13 cellular contexts compared by ENCODE assay signal in genomic region chr2:215880970-215881369, GRCh38.
DNase-seq lines count a peak whose midpoint lies in the region; ATAC-seq, FAIRE-seq and TF ChIP-seq lines count a peak whose summit lies in the region.
"Had no signal": no experiment of that assay in that cellular context is flagged by ENCODE, and none has a peak within 500 bp of the region (broad histone marks: within the 10 kb centered on the region; RNA-seq: fewer than 3 reads in every experiment).

No MANE protein-coding gene starts in this region.

- H3K4me2 ChIP-seq in HepG2 (ENCODE audit: low read depth, low read length) = no peak overlapping the region

- FAIRE-seq in HepG2 (lab: Jason Lieb, UNC) = no peak
- FAIRE-seq: keratinocyte had no signal

- peak overlapping the region; percentile 2 for H3K27ac Mint-ChIP-seq in type B pancreatic cell
- H3K27ac Mint-ChIP-seq: activated T-helper 17 cell treated with anti-CD3 and anti-CD28 coated beads, Interleukin-2, amount 50 U/mL, for 72 hours; T-helper 1 cell treated with Interleukin-12 subunit alpha and Interleukin-12 subunit beta and Interleukin-4 antibody, amounts not matched to agents 30 μg/mL and 1 μg/mL, for 36 hours had no signal

- H3K4me1 ChIP-seq in HepG2 (ENCODE audit: insufficient read depth, low read length) (peaks cover 53% of the 10 kb centered on the region), right lobe of liver (no peaks in the 10 kb centered on the region), tibial nerve (peaks cover 0 to 32% (median 11%) of the 10 kb centered on the region in 4 donors)

- 80% methylated on average over 4 of the region's 4 CpGs for WGBS in HepG2 (ENCODE audit: low lambda C conversion rate)
- WGBS in right lobe of liver (ENCODE audit: insufficient coverage, low coverage, low lambda C conversion rate, missing lambda C conversion rate) = 66% methylated on average over 4 of the region's 4 CpGs
- 40 to 57% methylated on average over 4 of the region's 4 CpGs for WGBS in tibial nerve, 2 donors

- TF ChIP-seq CTCF in HepG2 (CRISPR knock-in tag; IDR thresholded peaks at IDR 0.05) (no peak), right lobe of liver (IDR thresholded peaks at IDR 0.05) (no peak), type B pancreatic cell (conservative IDR thresholded peaks at IDR 0.05) (no peak), tibial nerve (IDR thresholded peaks at IDR 0.05) (no peak)

- TF ChIP-seq RAD21 in HepG2 (CRISPR knock-in tag; IDR thresholded peaks at IDR 0.05) = no peak

- TF ChIP-seq POLR2A in HepG2 (IDR thresholded peaks at IDR 0.05; ENCODE audit: insufficient read depth in 1 of 2, low read depth in 2 of 2, low read length in 2 of 2) (no peak), right lobe of liver (IDR thresholded peaks at IDR 0.05) (no peak), tibial nerve (IDR thresholded peaks at IDR 0.05) (no peak)

- H2AFZ ChIP-seq in HepG2 (ENCODE audit: low read length) = no peak overlapping the region

- H3K79me2 ChIP-seq in HepG2 (ENCODE audit: insufficient read depth, low read length) = no peaks in the 10 kb centered on the region

- H3K27me3 Mint-ChIP-seq in type B pancreatic cell = no peaks in the 10 kb centered on the region

- H3K9ac ChIP-seq in HepG2 (ENCODE audit: insufficient read depth, low read depth, low read length) = no peak overlapping the region

- H3K36me3 ChIP-seq in HepG2 (replicated peaks in 1 of 2; ENCODE audit: control insufficient read depth in 1 of 2, insufficient read depth in 2 of 2, low read length in 2 of 2) (no peaks in the 10 kb centered on the region), right lobe of liver (no peaks in the 10 kb centered on the region), tibial nerve (no peaks in the 10 kb centered on the region)

- CTCF ChIA-PET in HepG2 (lab: Yijun Ruan, JAX; ENCODE audit: low intra/inter-chr PET ratio, low total read pairs) = no interaction called here
- CTCF ChIA-PET in HEK293T (lab: Yijun Ruan, JAX) = interaction anchor here (0.6 kb wide), 1 partner anchor 1366 kb away, joined by 4 read pairs; no protein-coding TSS in a partner anchor

- intact Hi-C loops in HepG2 (cut with micrococcal nuclease; ENCODE audit: unreplicated experiment) = no loop called here
- intact Hi-C loops in right lobe of liver (cut with DNase I) = no loop called here

- no peak overlapping the region for H3K27ac ChIP-seq in HepG2 (ENCODE audit: extremely low read length, insufficient read depth, low read length)
- no peak overlapping the region for H3K27ac ChIP-seq in right lobe of liver
- peak overlapping the region in 1 of 4 donors; percentile 12 for H3K27ac ChIP-seq in tibial nerve

- no peak overlapping the region for H3K4me3 Mint-ChIP-seq in type B pancreatic cell
- H3K4me3 Mint-ChIP-seq: activated T-helper 17 cell treated with anti-CD3 and anti-CD28 coated beads, Interleukin-2, amount 50 U/mL, for 72 hours; T-helper 1 cell treated with Interleukin-12 subunit alpha and Interleukin-12 subunit beta and Interleukin-4 antibody, amounts not matched to agents 30 μg/mL and 1 μg/mL, for 36 hours had no signal

- no peaks in the 10 kb centered on the region for H4K20me1 ChIP-seq in HepG2 (ENCODE audit: insufficient read depth, low read length)

- peaks cover 8% of the 10 kb centered on the region; the same call in 1 of the 2 replicates for H3K9me3 ChIP-seq in HepG2 (ENCODE audit: low read length)
- H3K9me3 ChIP-seq in right lobe of liver = no peaks in the 10 kb centered on the region
- no peaks in the 10 kb centered on the region for H3K9me3 ChIP-seq in tibial nerve

- POLR2A ChIA-PET in HepG2 (lab: Yijun Ruan, JAX) (no interaction called here), HEK293T (lab: Yijun Ruan, JAX) (no interaction called here)

- DNase-seq in HepG2 (ENCODE audit: low spot score) = no peak
- DNase-seq in right lobe of liver = no peak
- peak; percentile 14 for DNase-seq in NCI-H2171 (lab: John Stamatoyannopoulos, UW)
- DNase-seq in type B pancreatic cell (ENCODE audit: extremely low spot score, unreplicated experiment) = no peak
- no peak for DNase-seq in tibial nerve (ENCODE audit: low spot score in 2 of 2)
- no peak for DNase-seq in stimulated activated naive CD4-positive, alpha-beta T cell treated with Interleukin-2 at 50 U/mL for 16 hours (lab: John Stamatoyannopoulos, UW)
- no peak for DNase-seq in HEK293T (ENCODE audit: extremely low spot score)
- DNase-seq: effector CD4-positive, alpha-beta T cell; NCI-H1105 had no signal

- H3K9me3 Mint-ChIP-seq in type B pancreatic cell = peaks cover 17% of the 10 kb centered on the region
- H3K9me3 Mint-ChIP-seq: activated T-helper 17 cell treated with anti-CD3 and anti-CD28 coated beads, Interleukin-2, amount 50 U/mL, for 72 hours; T-helper 1 cell treated with Interleukin-12 subunit alpha and Interleukin-12 subunit beta and Interleukin-4 antibody, amounts not matched to agents 30 μg/mL and 1 μg/mL, for 36 hours had no signal

- in situ Hi-C loops in HepG2 (cut with HindIII; ENCODE audit: extremely low pct_ligation_motif_present, low pct_unique_long_range_greater_than_20kb) = no loop called here

- H3K27me3 ChIP-seq in HepG2 (ENCODE audit: control insufficient read depth in 1 of 2, insufficient read depth in 2 of 2, low read length in 2 of 2) (no peaks in the 10 kb centered on the region), right lobe of liver (no peaks in the 10 kb centered on the region), tibial nerve (no peaks in the 10 kb centered on the region)

- H3K4me1 Mint-ChIP-seq in type B pancreatic cell (ENCODE audit: unreplicated experiment) = peaks cover 37% of the 10 kb centered on the region
- H3K4me1 Mint-ChIP-seq: activated T-helper 17 cell treated with anti-CD3 and anti-CD28 coated beads, Interleukin-2, amount 50 U/mL, for 72 hours had no signal

- TF ChIP-seq EP300 in HepG2 (IDR thresholded peaks at IDR 0.05; ENCODE audit: low read depth in 2 of 2, low read length in 2 of 2) (no peak), HepG2 (CRISPR knock-in tag; IDR thresholded peaks at IDR 0.05; ENCODE audit: borderline replicate concordance) (no peak), tibial nerve (IDR thresholded peaks at IDR 0.05) (no peak)

- H3K4me3 ChIP-seq in HepG2 (replicated peaks in 1 of 3; ENCODE audit: insufficient read depth in 1 of 3, low read depth in 2 of 3, low read length in 3 of 3) (no peak overlapping the region), right lobe of liver (no peak overlapping the region), tibial nerve (no peak overlapping the region)

- BruUV-seq in HepG2 (replicated peaks; lab: Mats Ljungman, UMichigan) = no TSS peak

- no peaks in the 10 kb centered on the region for H3K36me3 Mint-ChIP-seq in type B pancreatic cell

- no peak for ATAC-seq in HepG2
- ATAC-seq in right lobe of liver = no peak
- peak; percentile 57 for ATAC-seq in HG02938 (IDR thresholded peaks at IDR 0.05; ENCODE audit: unreplicated experiment)
- ATAC-seq: activated T-helper 17 cell treated with anti-CD3 and anti-CD28 coated beads, Interleukin-2, amount 50 U/mL, for 72 hours had no signal

TF ChIP-seq in HepG2, 621 proteins besides CTCF, POLR2A, EP300 and RAD21:
- TF ChIP-seq KDM5A (IDR thresholded peaks at IDR 0.05; ENCODE audit: borderline replicate concordance, low read length) (no peak), GATAD2A (CRISPR knock-in tag; IDR thresholded peaks at IDR 0.05) (no peak), RARA (CRISPR knock-in tag; IDR thresholded peaks at IDR 0.05) (no peak), FOSL2 (CRISPR knock-in tag; IDR thresholded peaks at IDR 0.05) (peak; percentile 43), NFE2L2 (IDR thresholded peaks at IDR 0.05; ENCODE audit: low read length) (peak; percentile 55; the same call in 1 of the 2 replicates), ZNF224 (CRISPR knock-in tag; IDR thresholded peaks at IDR 0.05) (no peak)

TF ChIP-seq in HEK293T, 16 proteins besides CTCF, POLR2A, EP300 and RAD21:
- no peak for TF ChIP-seq FOXA1 (IDR thresholded peaks at IDR 0.05)
- TF ChIP-seq ARNT (IDR thresholded peaks at IDR 0.05) = no peak
- TF ChIP-seq ZNF384 (IDR thresholded peaks at IDR 0.05) = no peak
- no peak for TF ChIP-seq SP1 (IDR thresholded peaks at IDR 0.05)
- no peak for TF ChIP-seq FOXK2 (IDR thresholded peaks at IDR 0.05)
- no peak for TF ChIP-seq NFRKB (IDR thresholded peaks at IDR 0.05)
- TF ChIP-seq ELF4 (IDR thresholded peaks at IDR 0.05) = no peak
- no peak for TF ChIP-seq TARDBP (IDR thresholded peaks at IDR 0.05)
